25 cellular contexts compared by ENCODE assay signal in the genomic region with DNA sequence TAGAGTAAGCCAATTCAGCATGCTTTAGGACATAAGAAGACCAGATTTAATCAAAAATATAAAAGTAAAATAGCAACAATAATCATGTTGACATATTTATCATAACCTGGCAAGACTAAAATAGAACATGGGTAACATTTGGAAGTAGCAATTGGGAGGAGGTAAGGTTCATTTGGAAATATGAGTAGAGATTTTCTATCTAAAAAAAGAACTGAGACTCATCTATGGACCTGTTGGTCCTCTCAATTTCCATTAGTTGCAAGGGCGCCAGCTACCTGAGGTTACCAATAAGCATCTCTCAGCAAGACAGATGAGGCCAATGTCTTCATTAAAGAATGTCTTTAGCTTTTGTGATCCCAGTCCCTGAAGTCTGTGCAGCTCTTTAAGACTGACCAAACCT.
DNase-seq lines count a peak whose midpoint lies in the region; ATAC-seq and TF ChIP-seq lines count a peak whose summit lies in the region.
"Had no signal": no experiment of that assay in that cellular context is flagged by ENCODE, and none has a peak within 500 bp of the region (broad histone marks: within the 10 kb centered on the region; RNA-seq: fewer than 3 reads in every experiment).

No MANE protein-coding gene starts in this region.

- no peaks in the 10 kb centered on the region for H3K27me3 ChIP-seq in IMR-90 (ENCODE audit: control insufficient read depth, insufficient read depth, low read length)
- H3K27me3 ChIP-seq in psoas muscle (ENCODE audit: insufficient read depth in 3 of 3, low read length in 2 of 3), result no peaks in the 10 kb centered on the region
- H3K27me3 ChIP-seq in skeletal muscle tissue (ENCODE audit: control insufficient read depth in 3 of 3, insufficient read depth in 3 of 3, low read length in 3 of 3), result no peaks in the 10 kb centered on the region
- no peaks in the 10 kb centered on the region for H3K27me3 ChIP-seq in CD8-positive, alpha-beta memory T cell (ENCODE audit: insufficient read depth, low read length, poor library complexity, severe bottlenecking)
- H3K27me3 ChIP-seq: BLaER1 treated with 17β-estradiol and CSF1 and Interleukin-3, amounts not matched to agents 10 nM and 100 nM had no signal

- H3K4me3 Mint-ChIP-seq in CD8-positive, alpha-beta memory T cell, result no peak overlapping the region
- H3K4me3 Mint-ChIP-seq: B cell; CD4-positive, alpha-beta T cell; CD8-positive, alpha-beta T cell had no signal

- H3K18ac ChIP-seq in IMR-90 (ENCODE audit: low read depth, low read length), result no peak overlapping the region

- dilution Hi-C loops in IMR-90 (cut with HindIII; ENCODE audit: low sequenced_read_pairs, unreplicated experiment), result no loop called here

- in situ Hi-C loops in IMR-90 (cut with MboI; ENCODE audit: low sequenced_read_pairs), result no loop called here

- no TSS peak for BruUV-seq in IMR-90 (replicated peaks; lab: Mats Ljungman, UMichigan)

- no peak for TF ChIP-seq RAD21 in IMR-90 (IDR thresholded peaks at IDR 0.05; ENCODE audit: low read length)

- peaks cover 13 to 56% of the 10 kb centered on the region in 2 donors for H3K27me3 Mint-ChIP-seq in CD8-positive, alpha-beta memory T cell

- DNase-seq in IMR-90, result no peak
- DNase-seq in myocyte (ENCODE audit: low read depth), result peak; percentile 13
- DNase-seq in psoas muscle, result no peak
- no peak for DNase-seq in CD8-positive, alpha-beta memory T cell
- DNase-seq in mucosa of descending colon, result no peak
- DNase-seq: AML-193; CD4-positive, alpha-beta T cell; CD8-positive, alpha-beta T cell; COR-L47; DMS 273 treated with DMSO at 0.1 percent for 48 hours; DMS153; DMS53; DMS79; DND-41; EL; GDM1 had no signal

- H4K20me1 ChIP-seq in IMR-90 (ENCODE audit: insufficient read depth, low read length), result no peaks in the 10 kb centered on the region
- H4K20me1 ChIP-seq: BLaER1 treated with 17β-estradiol and CSF1 and Interleukin-3, amounts not matched to agents 10 nM and 100 nM had no signal

- H2AFZ ChIP-seq in IMR-90 (replicated peaks; ENCODE audit: low read length, poor library complexity), result no peak overlapping the region

- H3K9me3 ChIP-seq in IMR-90 (ENCODE audit: control insufficient read depth, insufficient read depth, low read length), result no peaks in the 10 kb centered on the region
- H3K9me3 ChIP-seq in psoas muscle, result no peaks in the 10 kb centered on the region
- H3K9me3 ChIP-seq in skeletal muscle tissue (ENCODE audit: control insufficient read depth in 3 of 3, low read length in 3 of 3), result no peaks in the 10 kb centered on the region
- H3K9me3 ChIP-seq in CD8-positive, alpha-beta memory T cell (ENCODE audit: low read length), result no peaks in the 10 kb centered on the region
- H3K9me3 ChIP-seq in mucosa of descending colon, result no peaks in the 10 kb centered on the region
- H3K9me3 ChIP-seq: A549; BLaER1 treated with 17β-estradiol and CSF1 and Interleukin-3, amounts not matched to agents 10 nM and 100 nM had no signal

- H3K4ac ChIP-seq in IMR-90 (ENCODE audit: low read depth, low read length), result no peak overlapping the region

- H2AK9ac ChIP-seq in IMR-90 (replicated peaks; ENCODE audit: low read depth, low read length, poor library complexity), result no peak overlapping the region

- H2BK120ac ChIP-seq in IMR-90 (ENCODE audit: low read depth, low read length), result no peak overlapping the region

- no peak overlapping the region for H3K9ac ChIP-seq in IMR-90 (ENCODE audit: low read depth, low read length)
- peak overlapping the region in 1 of 3 donors; percentile 60 for H3K9ac ChIP-seq in skeletal muscle tissue (ENCODE audit: low read depth in 1 of 3, low read length in 3 of 3)
- H3K9ac ChIP-seq: BLaER1 treated with 17β-estradiol and CSF1 and Interleukin-3, amounts not matched to agents 10 nM and 100 nM had no signal

- TF ChIP-seq CTCF in IMR-90 (conservative IDR thresholded peaks at IDR 0.05; ENCODE audit: low read depth, low read length), result no peak
- TF ChIP-seq CTCF in psoas muscle (IDR thresholded peaks at IDR 0.05), result no peak
- no peak for TF ChIP-seq CTCF in mucosa of descending colon (IDR thresholded peaks at IDR 0.05)

- H4K8ac ChIP-seq in IMR-90 (ENCODE audit: low read depth in 2 of 2, low read length in 2 of 2), result no peak overlapping the region

- CTCF ChIA-PET in IMR-90 (lab: Yijun Ruan, JAX), result no interaction called here
- CTCF ChIA-PET in CD8-positive, alpha-beta memory T cell (lab: Charles Lee), result no interaction called here

- no peak overlapping the region for H2BK5ac ChIP-seq in IMR-90 (ENCODE audit: low read depth, low read length, poor library complexity, severe bottlenecking)

- H3K4me2 ChIP-seq in IMR-90 (ENCODE audit: low read depth, low read length), result no peak overlapping the region
- H3K4me2 ChIP-seq: A549; BLaER1 treated with 17β-estradiol and CSF1 and Interleukin-3, amounts not matched to agents 10 nM and 100 nM had no signal

- H3K23ac ChIP-seq in IMR-90 (ENCODE audit: low read depth, low read length), result no peak overlapping the region

- H3K9me1 ChIP-seq in IMR-90 (ENCODE audit: insufficient read depth, low read length), result no peaks in the 10 kb centered on the region

- H2AK5ac ChIP-seq in IMR-90 (ENCODE audit: low read depth, low read length), result 0 out of 2 replicates have a peak overlapping the region, but pooled peaks have one; percentile 3

- peaks cover 0 to 3% (median 2%) of the 10 kb centered on the region in 3 donors for H3K4me1 Mint-ChIP-seq in CD8-positive, alpha-beta memory T cell
- H3K4me1 Mint-ChIP-seq: B cell had no signal

- intact Hi-C loops in IMR-90 (cut with micrococcal nuclease) (no loop called here), psoas muscle (cut with DNase I) (no loop called here), mucosa of descending colon (cut with DNase I, micrococcal nuclease) (no loop called here)

- WGBS in IMR-90 (ENCODE audit: extremely low coverage in 2 of 2, insufficient read length in 1 of 2), 2 experiments, result 100% methylated on average over 1 of the region's 1 CpG; no CpG with 5 or more reads in 1 of the 2 experiments
- 27 to 75% (median 41%) methylated on average over 1 of the region's 1 CpG for WGBS in psoas muscle, 3 donors

- no peak overlapping the region for H2BK20ac ChIP-seq in IMR-90 (ENCODE audit: low read depth, low read length)

- H4K91ac ChIP-seq in IMR-90 (ENCODE audit: insufficient read depth, low read depth, low read length), result no peak overlapping the region

- H2BK15ac ChIP-seq in IMR-90 (ENCODE audit: low read depth, low read length), result no peak overlapping the region

- H3K36me3 ChIP-seq in IMR-90 (ENCODE audit: control insufficient read depth, insufficient read depth, low read length) (no peaks in the 10 kb centered on the region), psoas muscle (ENCODE audit: insufficient read depth in 1 of 2, low read depth in 1 of 2) (no peaks in the 10 kb centered on the region), skeletal muscle tissue (ENCODE audit: control insufficient read depth in 3 of 3, insufficient read depth in 3 of 3, low read length in 3 of 3) (no peaks in the 10 kb centered on the region), mucosa of descending colon (ENCODE audit: low read depth) (no peaks in the 10 kb centered on the region)
- H3K36me3 ChIP-seq in CD8-positive, alpha-beta memory T cell (ENCODE audit: insufficient read depth, low read length), result no peaks in the 10 kb centered on the region
- H3K36me3 ChIP-seq: BLaER1 treated with 17β-estradiol and CSF1 and Interleukin-3, amounts not matched to agents 10 nM and 100 nM had no signal

- H3K9me3 Mint-ChIP-seq in CD8-positive, alpha-beta memory T cell, result no peaks in the 10 kb centered on the region
- H3K9me3 Mint-ChIP-seq: CD4-positive, alpha-beta T cell; CD8-positive, alpha-beta T cell had no signal

- H3K36me3 Mint-ChIP-seq in CD8-positive, alpha-beta memory T cell, result no peaks in the 10 kb centered on the region
- H3K36me3 Mint-ChIP-seq: CD8-positive, alpha-beta T cell had no signal

- POLR2A ChIA-PET in IMR-90 (lab: Charles Lee; ENCODE audit: unreplicated experiment), result no interaction called here
- POLR2A ChIA-PET in CD8-positive, alpha-beta memory T cell (lab: Charles Lee), result no interaction called here

- no peak overlapping the region for H4K5ac ChIP-seq in IMR-90 (ENCODE audit: low read depth, low read length)

- ATAC-seq in IMR-90 (ENCODE audit: low read depth), result no peak
- ATAC-seq in psoas muscle, result peak; percentile 76 to 94 (median 88)
- ATAC-seq in mucosa of descending colon, result no peak
- ATAC-seq in HG03135 (IDR thresholded peaks at IDR 0.05; ENCODE audit: unreplicated experiment), result no peak
- ATAC-seq in GM21447 (IDR thresholded peaks at IDR 0.05; ENCODE audit: unreplicated experiment), result no peak
- ATAC-seq: A549; CD8-positive, alpha-beta T cell; GM12878 had no signal

- H3K4me3 ChIP-seq in IMR-90 (ENCODE audit: insufficient read depth, low read depth, low read length) (no peak overlapping the region), psoas muscle (no peak overlapping the region), skeletal muscle tissue (ENCODE audit: low read length in 3 of 3) (no peak overlapping the region), mucosa of descending colon (no peak overlapping the region)
- H3K4me3 ChIP-seq in CD8-positive, alpha-beta memory T cell (ENCODE audit: low read length), result no peak overlapping the region
- H3K4me3 ChIP-seq: A549; BLaER1 treated with 17β-estradiol and CSF1 and Interleukin-3, amounts not matched to agents 10 nM and 100 nM; GM12878 had no signal

- peaks cover 8% of the 10 kb centered on the region for H3K4me1 ChIP-seq in IMR-90 (ENCODE audit: control insufficient read depth, insufficient read depth, low read length)
- H3K4me1 ChIP-seq in psoas muscle, result peaks cover 9% of the 10 kb centered on the region
- peaks cover 8 to 19% (median 17%) of the 10 kb centered on the region in 3 donors for H3K4me1 ChIP-seq in skeletal muscle tissue (ENCODE audit: control insufficient read depth in 3 of 3, insufficient read depth in 3 of 3, low read length in 3 of 3)
- peaks cover 3% of the 10 kb centered on the region for H3K4me1 ChIP-seq in CD8-positive, alpha-beta memory T cell (ENCODE audit: insufficient read depth, low read length)
- H3K4me1 ChIP-seq in mucosa of descending colon (ENCODE audit: low read depth), result no peaks in the 10 kb centered on the region
- H3K4me1 ChIP-seq: A549; BLaER1 treated with 17β-estradiol and CSF1 and Interleukin-3, amounts not matched to agents 10 nM and 100 nM had no signal

- TF ChIP-seq POLR2A in IMR-90 (IDR thresholded peaks at IDR 0.05; ENCODE audit: low read depth, low read length), result no peak

- H3K56ac ChIP-seq in IMR-90 (ENCODE audit: extremely low read depth, insufficient read depth, low read length), result no peak overlapping the region

- H3K27ac ChIP-seq in IMR-90 (ENCODE audit: insufficient read depth, low read length) (no peak overlapping the region), psoas muscle (peak overlapping the region; percentile 67), skeletal muscle tissue (ENCODE audit: low read depth, low read length) (peak overlapping the region; percentile 81)
- no peak overlapping the region for H3K27ac ChIP-seq in CD8-positive, alpha-beta memory T cell (ENCODE audit: low read depth, low read length)
- H3K27ac ChIP-seq: 22Rv1; A549; BLaER1 treated with 17β-estradiol and CSF1 and Interleukin-3, amounts not matched to agents 10 nM and 100 nM; C4-2B had no signal

- no peaks in the 10 kb centered on the region for H3K79me1 ChIP-seq in IMR-90 (ENCODE audit: low read depth in 1 of 2, low read length in 2 of 2)

- no peak overlapping the region for H3K27ac Mint-ChIP-seq in CD8-positive, alpha-beta memory T cell
- H3K27ac Mint-ChIP-seq: B cell; CD4-positive, alpha-beta T cell; CD8-positive, alpha-beta T cell had no signal

- H3K14ac ChIP-seq in IMR-90 (replicated peaks; ENCODE audit: low read depth, low read length), result no peak overlapping the region

Comparison
In these comparisons a context has a peak if more than half of its experiments do, and no peak if none do; other contexts are left out.
1. ATAC-seq: peak in psoas muscle (4 of 4); none in IMR-90 (single experiment), mucosa of descending colon (single experiment), HG03135 (single experiment) and GM21447 (single experiment).
2. H3K27ac ChIP-seq: peak in psoas muscle (single experiment) and skeletal muscle tissue (single experiment); none in IMR-90 (single experiment) and CD8-positive, alpha-beta memory T cell (single experiment).